ENCODE assay signal across 8 cellular contexts in genomic region chr3:64023187-64023860, GRCh38. TPM values are rescaled to one million over a fixed set of nuclear protein-coding genes. Genes with fewer than 3 reads are reported as not detected.
DNase-seq lines count a peak whose midpoint lies in the region; ATAC-seq and TF ChIP-seq lines count a peak whose summit lies in the region.

PSMD6 (minus strand) TSS chr3:64023494; CDS start chr3:64023419, 75 bp downstream.

- TF ChIP-seq POLR2A in GM18526 (IDR thresholded peaks at IDR 0.05; ENCODE audit: extremely low read depth, insufficient read length): peak; percentile 81

- H3K4me3 Mint-ChIP-seq in WTC11: peak within 1 kb of the TSS; percentile 88

- peak within 1 kb of the TSS; percentile 97 for H3K4me3 ChIP-seq in ACC112 (ENCODE audit: low read depth, low read length)
- peak within 1 kb of the TSS; percentile 89 to 96 for H3K4me3 ChIP-seq in cardiac fibroblast (replicated peaks in 1 of 2; ENCODE audit: low read depth in 2 of 2, low read length in 2 of 2)

- H3K4me1 Mint-ChIP-seq in WTC11: peaks cover 16% of the 10 kb centered on the region

- H3K36me3 Mint-ChIP-seq in WTC11: peaks cover 29% of the 10 kb centered on the region

- no peaks in the 10 kb centered on the region for H3K27me3 Mint-ChIP-seq in WTC11 (ENCODE audit: low read depth)

- H3K4me1 ChIP-seq in ACC112 (ENCODE audit: control insufficient read depth, insufficient read depth, low read length, unreplicated experiment): peaks cover 13% of the 10 kb centered on the region

- peak; percentile 93 for TF ChIP-seq CTCF in WTC11 (IDR thresholded peaks at IDR 0.05)
- TF ChIP-seq CTCF in cardiac fibroblast (IDR thresholded peaks at IDR 0.05; ENCODE audit: low read depth, low read length): peak; percentile 98

- CTCF ChIA-PET in WTC11 (lab: Charles Lee): interaction anchor here (0.6 to 1.9 kb wide), 11 partner anchors 15 to 461 kb away, joined by 3 to 6 read pairs (median 3); no protein-coding TSS in a partner anchor

- no peaks in the 10 kb centered on the region; the same call in 1 of the 2 replicates for H3K27me3 ChIP-seq in ACC112 (ENCODE audit: insufficient read depth, low read length)

- peak within 1 kb of the TSS; percentile 95 for H2AFZ ChIP-seq in ACC112 (ENCODE audit: low read length, unreplicated experiment)

- H3K27ac ChIP-seq in ACC112 (ENCODE audit: low read depth, low read length): peak within 1 kb of the TSS; percentile 64

- ATAC-seq in HG03066 (IDR thresholded peaks at IDR 0.05; ENCODE audit: low read depth, unreplicated experiment) (peak; percentile 94), WTC11 (peak; percentile 88)

- H3K36me3 ChIP-seq in ACC112 (ENCODE audit: insufficient read depth, low read length): peaks cover 17% of the 10 kb centered on the region

- peaks cover 32% of the 10 kb centered on the region for H3K79me2 ChIP-seq in ACC112 (ENCODE audit: control insufficient read depth, insufficient read depth, low read length, unreplicated experiment)

- peak; percentile 34 for DNase-seq in NCI-H2196 treated with DMSO at 0.1 percent for 48 hours (lab: John Stamatoyannopoulos, UW; ENCODE audit: unreplicated experiment)
- peak; percentile 94 for DNase-seq in WTC11 (ENCODE audit: low spot score)
- peak; percentile 85 to 86 for DNase-seq in cardiac fibroblast (ENCODE audit: low read depth in 2 of 2)
- peak; percentile 88 for DNase-seq in inferior parietal cortex (ENCODE audit: extremely low spot score)
- peak; percentile 90 to 92 for DNase-seq in stimulated activated CD4-positive, alpha-beta T cell treated with anti-CD3 and anti-CD28 coated beads, Interleukin-12 subunit alpha, Interleukin-12 subunit beta, amount 100 ng/mL, for 24 hours (ENCODE audit: low read depth in 2 of 2)

- no peaks in the 10 kb centered on the region for H3K9me3 Mint-ChIP-seq in WTC11

- POLR2A ChIA-PET in WTC11 (lab: Charles Lee): interaction anchor here (0.6 kb wide), 1 partner anchor 84 kb away, joined by 3 read pairs; no protein-coding TSS in a partner anchor

- peak within 1 kb of the TSS; percentile 27; the same call in 1 of the 2 replicates for H3K27ac Mint-ChIP-seq in WTC11

TF ChIP-seq in WTC11, 78 proteins besides CTCF, POLR2A, EP300 and RAD21 (continues in another document):
- TF ChIP-seq MAX (CRISPR knock-in tag; IDR thresholded peaks at IDR 0.05): peak; percentile 78
- TF ChIP-seq, protein P1, sequence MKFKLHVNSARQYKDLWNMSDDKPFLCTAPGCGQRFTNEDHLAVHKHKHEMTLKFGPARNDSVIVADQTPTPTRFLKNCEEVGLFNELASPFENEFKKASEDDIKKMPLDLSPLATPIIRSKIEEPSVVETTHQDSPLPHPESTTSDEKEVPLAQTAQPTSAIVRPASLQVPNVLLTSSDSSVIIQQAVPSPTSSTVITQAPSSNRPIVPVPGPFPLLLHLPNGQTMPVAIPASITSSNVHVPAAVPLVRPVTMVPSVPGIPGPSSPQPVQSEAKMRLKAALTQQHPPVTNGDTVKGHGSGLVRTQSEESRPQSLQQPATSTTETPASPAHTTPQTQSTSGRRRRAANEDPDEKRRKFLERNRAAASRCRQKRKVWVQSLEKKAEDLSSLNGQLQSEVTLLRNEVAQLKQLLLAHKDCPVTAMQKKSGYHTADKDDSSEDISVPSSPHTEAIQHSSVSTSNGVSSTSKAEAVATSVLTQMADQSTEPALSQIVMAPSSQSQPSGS (CRISPR knock-in tag; IDR thresholded peaks at IDR 0.05; ENCODE audit: borderline replicate concordance, low read depth): no peak
- no peak for TF ChIP-seq STAT6 (CRISPR knock-in tag; conservative IDR thresholded peaks at IDR 0.05; ENCODE audit: low read depth)
- TF ChIP-seq ATF6 (CRISPR knock-in tag; IDR thresholded peaks at IDR 0.05): no peak
- peak; percentile 94 for TF ChIP-seq ETV6 (CRISPR knock-in tag; IDR thresholded peaks at IDR 0.05)
- 0 out of 2 replicates have a peak, but pooled peaks have one; percentile 19 for TF ChIP-seq ATF1 (CRISPR knock-in tag; IDR thresholded peaks at IDR 0.05)
- TF ChIP-seq NFYB (CRISPR knock-in tag; conservative IDR thresholded peaks at IDR 0.05; ENCODE audit: low read depth): peak; percentile 27; the same call in 1 of the 2 replicates
- TF ChIP-seq NFATC4 (CRISPR knock-in tag; IDR thresholded peaks at IDR 0.05): no peak
- TF ChIP-seq HMGA2 (CRISPR knock-in tag; IDR thresholded peaks at IDR 0.05): no peak
- TF ChIP-seq NR3C1 (CRISPR knock-in tag; conservative IDR thresholded peaks at IDR 0.05; ENCODE audit: low read depth): no peak
- peak; percentile 90; the same call in 1 of the 2 replicates for TF ChIP-seq KAT7 (CRISPR knock-in tag; IDR thresholded peaks at IDR 0.05; ENCODE audit: borderline replicate concordance)
- TF ChIP-seq MLX (CRISPR knock-in tag; IDR thresholded peaks at IDR 0.05): no peak
- peak; percentile 82; the same call in 1 of the 2 replicates for TF ChIP-seq MYBL2 (CRISPR knock-in tag; IDR thresholded peaks at IDR 0.05)
- no peak for TF ChIP-seq ZNF317 (CRISPR knock-in tag; IDR thresholded peaks at IDR 0.05; ENCODE audit: borderline replicate concordance, low read depth)
- TF ChIP-seq CDX4 (CRISPR knock-in tag; IDR thresholded peaks at IDR 0.05; ENCODE audit: borderline replicate concordance): no peak
- no peak; the same call in 1 of the 2 replicates for TF ChIP-seq TP53 (CRISPR knock-in tag; IDR thresholded peaks at IDR 0.05)
- no peak for TF ChIP-seq SMAD4 (CRISPR knock-in tag; IDR thresholded peaks at IDR 0.05)
- TF ChIP-seq, protein P2, sequence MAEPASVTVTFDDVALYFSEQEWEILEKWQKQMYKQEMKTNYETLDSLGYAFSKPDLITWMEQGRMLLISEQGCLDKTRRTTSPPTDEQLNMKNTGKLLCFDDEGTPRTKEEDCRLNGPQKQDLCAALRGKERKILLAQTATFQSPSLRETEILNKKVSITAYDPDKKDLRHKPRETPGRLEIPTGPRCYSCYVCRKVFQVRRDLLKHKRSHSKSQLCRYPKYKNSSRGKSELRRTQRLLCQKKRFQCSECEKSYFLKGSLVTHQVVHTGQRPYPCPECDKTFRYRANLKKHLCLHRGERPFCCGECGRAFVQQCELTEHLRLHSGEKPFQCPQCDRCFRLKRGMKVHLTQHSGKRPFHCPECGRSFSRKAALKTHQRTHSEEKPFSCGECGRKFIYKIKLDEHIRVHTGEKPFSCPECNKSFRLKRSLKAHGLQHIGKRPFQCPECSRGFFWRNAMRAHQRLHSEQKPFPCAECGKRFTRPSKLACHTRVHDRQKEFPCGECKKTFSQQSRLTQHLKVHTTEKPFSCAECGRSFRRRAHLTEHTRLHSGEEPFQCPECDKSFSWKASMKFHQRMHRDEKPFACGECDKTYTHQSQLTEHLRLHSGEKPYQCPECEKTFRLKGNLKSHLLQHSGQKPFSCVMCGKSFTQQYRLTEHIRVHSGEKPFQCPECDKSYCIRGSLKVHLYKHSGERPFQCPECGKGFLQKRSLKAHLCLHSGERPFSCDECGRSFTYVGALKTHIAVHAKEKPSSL (CRISPR knock-in tag; conservative IDR thresholded peaks at IDR 0.05): no peak

RNA-seq across cellular contexts. Expression of gene PSMD6, which starts in this region (rescaled TPM):
- 89.8 to 105 TPM (median 92.0 TPM) in 3 replicates for total RNA-seq in WTC11 (2021)

Comparison
In these comparisons a context has a peak if more than half of its experiments do, and no peak if none do; other contexts are left out.
1. Peak in every context shown above with its lines: DNase-seq, ATAC-seq, H3K4me3 ChIP-seq and H3K27ac ChIP-seq.
2. DNase-seq: peak in every context shown above with its lines; median percentile 94 in WTC11; 91 in stimulated activated CD4-positive, alpha-beta T cell treated with anti-CD3 and anti-CD28 coated beads, Interleukin-12 subunit alpha, Interleukin-12 subunit beta, amount 100 ng/mL, for 24 hours; 88 in inferior parietal cortex; 86 in cardiac fibroblast; 34 in NCI-H2196 treated with DMSO at 0.1 percent for 48 hours.